23 cellular contexts compared by ENCODE assay signal in the genomic region with DNA sequence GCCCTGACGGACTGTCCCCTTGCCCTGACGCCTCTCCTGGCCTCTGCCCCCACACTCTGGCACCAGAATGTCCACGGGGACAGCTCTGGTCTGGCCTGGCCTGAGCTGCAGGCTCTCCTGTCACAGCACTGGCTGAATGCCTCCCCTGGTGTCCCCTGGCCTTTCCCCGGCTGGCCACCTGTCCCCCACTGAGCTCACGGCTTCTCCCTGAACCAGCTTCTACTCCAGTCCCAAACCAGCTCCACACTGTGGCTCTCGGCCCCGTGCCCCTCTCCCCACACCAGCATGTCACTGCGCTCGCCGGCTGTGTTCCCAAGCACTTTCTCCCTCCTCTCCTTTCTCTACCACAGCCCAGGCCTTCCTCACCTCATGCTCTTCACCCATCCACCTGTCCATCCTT.
DNase-seq lines count a peak whose midpoint lies in the region; ATAC-seq, FAIRE-seq and TF ChIP-seq lines count a peak whose summit lies in the region.
"Had no signal": no experiment of that assay in that cellular context is flagged by ENCODE, and none has a peak within 500 bp of the region (broad histone marks: within the 10 kb centered on the region; RNA-seq: fewer than 3 reads in every experiment).

No MANE protein-coding gene starts in this region.

- no peak overlapping the region for H3K4me2 ChIP-seq in HepG2 (ENCODE audit: low read depth, low read length)
- no peak overlapping the region for H3K4me2 ChIP-seq in neuronal stem cell (ENCODE audit: insufficient read depth, low read length, poor library complexity, severe bottlenecking)
- H3K4me2 ChIP-seq: A549; BLaER1 treated with 17β-estradiol and CSF1 and Interleukin-3, amounts not matched to agents 10 nM and 100 nM had no signal

- H2BK5ac ChIP-seq in neuronal stem cell (ENCODE audit: low read length), result peak overlapping the region; percentile 3

- WGBS in HepG2 (ENCODE audit: low lambda C conversion rate), result 57% methylated on average over 7 of the region's 10 CpGs
- 24% methylated on average over 3 of the region's 10 CpGs for WGBS in right lobe of liver (ENCODE audit: insufficient coverage, low coverage, low lambda C conversion rate, missing lambda C conversion rate)
- WGBS in neuronal stem cell (ENCODE audit: extremely low coverage in 2 of 2, insufficient read length in 2 of 2, insufficient replicate concordance in 1 of 2), 2 donors, result no CpG with 5 or more reads among the region's 10 CpGs
- WGBS in aorta, 2 donors, result 70 to 71% methylated on average over 10 of the region's 10 CpGs
- WGBS in lower leg skin, 2 donors, result 68 to 74% methylated on average over 10 of the region's 10 CpGs

- H2BK12ac ChIP-seq in neuronal stem cell (ENCODE audit: low read length), result peak overlapping the region; percentile 41

- no peak for TF ChIP-seq EP300 in HepG2 (IDR thresholded peaks at IDR 0.05; ENCODE audit: low read depth in 2 of 2, low read length in 2 of 2)
- TF ChIP-seq EP300 in HepG2 (CRISPR knock-in tag; IDR thresholded peaks at IDR 0.05; ENCODE audit: borderline replicate concordance), result no peak

- BruUV-seq in HepG2 (replicated peaks; lab: Mats Ljungman, UMichigan), result no TSS peak

- peak overlapping the region; percentile 90 for H3K14ac ChIP-seq in neuronal stem cell (ENCODE audit: low read length)

- H3K27me3 ChIP-seq in HepG2 (ENCODE audit: control insufficient read depth in 1 of 2, insufficient read depth in 2 of 2, low read length in 2 of 2) (peaks cover 7 to 47% of the 10 kb centered on the region in 2 experiments; a peak in 4 of 5 replicates), right lobe of liver (no peaks in the 10 kb centered on the region), RWPE2 (ENCODE audit: insufficient read depth, poor library complexity, severe bottlenecking) (no peaks in the 10 kb centered on the region), neuronal stem cell (ENCODE audit: control insufficient read depth in 3 of 3, insufficient read depth in 3 of 3, low read depth in 1 of 3, low read length in 3 of 3) (peaks cover 0 to 10% (median 0%) of the 10 kb centered on the region in 3 experiments), aorta (ENCODE audit: control insufficient read depth in 1 of 2, insufficient read depth in 2 of 2, low read length in 1 of 2) (no peaks in the 10 kb centered on the region)

- DNase-seq in HepG2 (ENCODE audit: low spot score) (no peak), right lobe of liver (no peak), RWPE2 (ENCODE audit: low spot score) (peak; percentile 19), neuronal stem cell (ENCODE audit: low spot score) (no peak), aorta (no peak), hippocampal formation (lab: John Stamatoyannopoulos, UW) (no peak), lower leg skin (ENCODE audit: low spot score in 2 of 2) (no peak)
- DNase-seq: 8988T; ACHN; AML-193; BE2C; CD4-positive, alpha-beta T cell; COR-L47; DMS153; DND-41; GOT3; HCEC 1CT had no signal

- ATAC-seq in HepG2 (peak; percentile 44), right lobe of liver (no peak), RWPE2 (ENCODE audit: low read depth) (no peak), aorta (ENCODE audit: low FRiP score) (peak; percentile 33), HG03095 (IDR thresholded peaks at IDR 0.05; ENCODE audit: unreplicated experiment) (no peak)

- H2BK120ac ChIP-seq in neuronal stem cell (ENCODE audit: low read depth, low read length), result no peak overlapping the region

- peak overlapping the region; percentile 76 for H3K4ac ChIP-seq in neuronal stem cell (ENCODE audit: low read length)

- in situ Hi-C loops in HepG2 (cut with HindIII; ENCODE audit: extremely low pct_ligation_motif_present, low pct_unique_long_range_greater_than_20kb), result no loop called here

- TF ChIP-seq POLR2A in HepG2 (IDR thresholded peaks at IDR 0.05; ENCODE audit: insufficient read depth in 1 of 2, low read depth in 2 of 2, low read length in 2 of 2) (no peak), right lobe of liver (IDR thresholded peaks at IDR 0.05) (no peak), lower leg skin (IDR thresholded peaks at IDR 0.05) (no peak)

- H2BK15ac ChIP-seq in neuronal stem cell (ENCODE audit: low read length), result peak overlapping the region; percentile 4

- H3K9ac ChIP-seq in HepG2 (ENCODE audit: insufficient read depth, low read depth, low read length) (no peak overlapping the region), neuronal stem cell (ENCODE audit: low read depth, low read length, poor library complexity) (no peak overlapping the region)
- H3K9ac ChIP-seq: BLaER1 treated with 17β-estradiol and CSF1 and Interleukin-3, amounts not matched to agents 10 nM and 100 nM had no signal

- intact Hi-C loops in HepG2 (cut with micrococcal nuclease; ENCODE audit: unreplicated experiment) (no loop called here), right lobe of liver (cut with DNase I) (no loop called here), aorta (cut with DNase I) (no loop called here), lower leg skin (cut with DNase I; ENCODE audit: low total_unique reads) (no loop called here)

- H4K20me1 ChIP-seq in HepG2 (ENCODE audit: insufficient read depth, low read length), result peaks cover 10% of the 10 kb centered on the region; the same call in 1 of the 2 replicates
- H4K20me1 ChIP-seq: BLaER1 treated with 17β-estradiol and CSF1 and Interleukin-3, amounts not matched to agents 10 nM and 100 nM had no signal

- H3K27ac ChIP-seq in HepG2 (ENCODE audit: extremely low read length, insufficient read depth, low read length) (no peak overlapping the region), right lobe of liver (no peak overlapping the region), RWPE2 (ENCODE audit: poor library complexity, severe bottlenecking) (no peak overlapping the region), neuronal stem cell (replicated peaks; ENCODE audit: low read length) (no peak overlapping the region), aorta (ENCODE audit: low read depth in 1 of 2, low read length in 2 of 2) (no peak overlapping the region)
- H3K27ac ChIP-seq: A549; BLaER1 treated with 17β-estradiol and CSF1 and Interleukin-3, amounts not matched to agents 10 nM and 100 nM had no signal

- peak overlapping the region; percentile 43 for H4K91ac ChIP-seq in neuronal stem cell (ENCODE audit: low read depth, low read length, poor library complexity)

- H3K4me1 ChIP-seq in HepG2 (ENCODE audit: insufficient read depth, low read length) (no peaks in the 10 kb centered on the region), right lobe of liver (no peaks in the 10 kb centered on the region), RWPE2 (ENCODE audit: insufficient read depth, poor library complexity, severe bottlenecking) (no peaks in the 10 kb centered on the region), neuronal stem cell (ENCODE audit: control insufficient read depth in 2 of 2, insufficient read depth in 1 of 2, low read depth in 1 of 2, low read length in 2 of 2) (peaks cover 0 to 4% of the 10 kb centered on the region in 2 donors), aorta (ENCODE audit: control insufficient read depth in 1 of 2, insufficient read depth in 2 of 2, low read length in 2 of 2) (no peaks in the 10 kb centered on the region)
- H3K4me1 ChIP-seq: A549; BE2C; BLaER1 treated with 17β-estradiol and CSF1 and Interleukin-3, amounts not matched to agents 10 nM and 100 nM had no signal

- H3K36me3 ChIP-seq in HepG2 (replicated peaks in 1 of 2; ENCODE audit: control insufficient read depth in 1 of 2, insufficient read depth in 2 of 2, low read length in 2 of 2) (no peaks in the 10 kb centered on the region), right lobe of liver (no peaks in the 10 kb centered on the region), RWPE2 (ENCODE audit: low read depth) (no peaks in the 10 kb centered on the region), neuronal stem cell (replicated peaks in 1 of 2; ENCODE audit: control insufficient read depth in 2 of 2, insufficient read depth in 2 of 2, low read length in 2 of 2) (no peaks in the 10 kb centered on the region), aorta (ENCODE audit: control insufficient read depth in 1 of 2, insufficient read depth in 2 of 2, low read length in 1 of 2) (no peaks in the 10 kb centered on the region)
- H3K36me3 ChIP-seq: BE2C; BLaER1 treated with 17β-estradiol and CSF1 and Interleukin-3, amounts not matched to agents 10 nM and 100 nM had no signal

- peaks cover 1% of the 10 kb centered on the region for H3K79me1 ChIP-seq in neuronal stem cell (ENCODE audit: low read depth, low read length)

- CTCF ChIA-PET in HepG2 (lab: Yijun Ruan, JAX; ENCODE audit: low intra/inter-chr PET ratio, low total read pairs), result no interaction called here

- no peak for FAIRE-seq in HepG2 (lab: Jason Lieb, UNC)
- FAIRE-seq: A549, G401.6, GM12892, H54 had no signal

- no peaks in the 10 kb centered on the region for H3K79me2 ChIP-seq in HepG2 (ENCODE audit: insufficient read depth, low read length)

- H3K9me3 ChIP-seq in HepG2 (ENCODE audit: low read length) (no peaks in the 10 kb centered on the region), right lobe of liver (no peaks in the 10 kb centered on the region), RWPE2 (ENCODE audit: severe bottlenecking) (no peaks in the 10 kb centered on the region), neuronal stem cell (replicated peaks in 1 of 2; ENCODE audit: control insufficient read depth in 2 of 2, insufficient read depth in 1 of 2, low read depth in 1 of 2, low read length in 2 of 2) (no peaks in the 10 kb centered on the region), aorta (ENCODE audit: control insufficient read depth, low read length) (no peaks in the 10 kb centered on the region)
- H3K9me3 ChIP-seq: A549; BE2C; BLaER1 treated with 17β-estradiol and CSF1 and Interleukin-3, amounts not matched to agents 10 nM and 100 nM had no signal

- H3K18ac ChIP-seq in neuronal stem cell (ENCODE audit: low read length), result peak overlapping the region; percentile 76

- TF ChIP-seq CTCF in HepG2 (CRISPR knock-in tag; IDR thresholded peaks at IDR 0.05), result no peak
- no peak for TF ChIP-seq CTCF in right lobe of liver (IDR thresholded peaks at IDR 0.05)
- no peak for TF ChIP-seq CTCF in RWPE2 (IDR thresholded peaks at IDR 0.05; ENCODE audit: poor library complexity, severe bottlenecking)
- TF ChIP-seq CTCF in lower leg skin (IDR thresholded peaks at IDR 0.05), result no peak

- H4K8ac ChIP-seq in neuronal stem cell (ENCODE audit: low read depth, low read length), result no peak overlapping the region

- H2AK5ac ChIP-seq in neuronal stem cell (ENCODE audit: low read depth, low read length), result peak overlapping the region; percentile 89

- TF ChIP-seq RAD21 in HepG2 (CRISPR knock-in tag; IDR thresholded peaks at IDR 0.05), result no peak

- no peak overlapping the region for H2AFZ ChIP-seq in HepG2 (ENCODE audit: low read length)
- no peak overlapping the region for H2AFZ ChIP-seq in neuronal stem cell (ENCODE audit: low read length)

- H3K4me3 ChIP-seq in HepG2 (replicated peaks in 1 of 3; ENCODE audit: insufficient read depth in 1 of 3, low read depth in 2 of 3, low read length in 3 of 3) (no peak overlapping the region), right lobe of liver (no peak overlapping the region), RWPE2 (ENCODE audit: severe bottlenecking) (no peak overlapping the region), neuronal stem cell (ENCODE audit: low read length in 2 of 2) (no peak overlapping the region), aorta (ENCODE audit: low read length in 2 of 2) (no peak overlapping the region), lower leg skin (ENCODE audit: low read depth, poor library complexity, severe bottlenecking) (no peak overlapping the region)
- H3K4me3 ChIP-seq: A549; BLaER1 treated with 17β-estradiol and CSF1 and Interleukin-3, amounts not matched to agents 10 nM and 100 nM had no signal

- POLR2A ChIA-PET in HepG2 (lab: Yijun Ruan, JAX), result no interaction called here

- H3K23ac ChIP-seq in neuronal stem cell (ENCODE audit: low read depth, low read length, poor library complexity), result peak overlapping the region; percentile 44

Comparison
In these comparisons a context has a peak if more than half of its experiments do, and no peak if none do; other contexts are left out.
1. ATAC-seq: peak in HepG2 (single experiment) and aorta (single experiment); none in right lobe of liver (0 of 4), RWPE2 (single experiment) and HG03095 (single experiment).